In genomic region chr16:74226361-74226979, GRCh38 we compare ENCODE assay signal across 8 cellular contexts.
DNase-seq lines count a peak whose midpoint lies in the region; ATAC-seq and TF ChIP-seq lines count a peak whose summit lies in the region.

No MANE protein-coding gene starts in this region.

- H3K9me3 ChIP-seq in neuronal stem cell (replicated peaks in 1 of 2; ENCODE audit: control insufficient read depth in 2 of 2, insufficient read depth in 1 of 2, low read depth in 1 of 2, low read length in 2 of 2) (no peaks in the 10 kb centered on the region), MG63 (no peaks in the 10 kb centered on the region)

- H3K14ac ChIP-seq in neuronal stem cell (ENCODE audit: low read length): no peak overlapping the region

- H3K36me3 ChIP-seq in neuronal stem cell (replicated peaks in 1 of 2; ENCODE audit: control insufficient read depth in 2 of 2, insufficient read depth in 2 of 2, low read length in 2 of 2) (no peaks in the 10 kb centered on the region), MG63 (no peaks in the 10 kb centered on the region)

- no peak overlapping the region for H3K27ac ChIP-seq in neuronal stem cell (replicated peaks; ENCODE audit: low read length)

- H3K4me3 ChIP-seq in neuronal stem cell (ENCODE audit: low read length in 2 of 2) (no peak overlapping the region), MG63 (no peak overlapping the region)

- no CpG with 5 or more reads among the region's 6 CpGs for WGBS in neuronal stem cell (ENCODE audit: extremely low coverage in 2 of 2, insufficient read length in 2 of 2, insufficient replicate concordance in 1 of 2), 2 donors

- no peak overlapping the region for H2BK15ac ChIP-seq in neuronal stem cell (ENCODE audit: low read length)

- H3K27me3 Mint-ChIP-seq in chondrocyte (ENCODE audit: low read depth): peaks cover 6% of the 10 kb centered on the region

- no peak overlapping the region for H3K4me3 Mint-ChIP-seq in chondrocyte (ENCODE audit: unreplicated experiment)

- no peak overlapping the region for H2AK5ac ChIP-seq in neuronal stem cell (ENCODE audit: low read depth, low read length)

- no peaks in the 10 kb centered on the region for H3K79me1 ChIP-seq in neuronal stem cell (ENCODE audit: low read depth, low read length)

- TF ChIP-seq CTCF in chondrocyte (IDR thresholded peaks at IDR 0.05): peak; percentile 86

- no peak overlapping the region for H3K18ac ChIP-seq in neuronal stem cell (ENCODE audit: low read length)

- peaks cover 0 to 2% of the 10 kb centered on the region in 2 donors for H3K4me1 ChIP-seq in neuronal stem cell (ENCODE audit: control insufficient read depth in 2 of 2, insufficient read depth in 1 of 2, low read depth in 1 of 2, low read length in 2 of 2)

- peaks cover 7% of the 10 kb centered on the region for H3K4me1 Mint-ChIP-seq in chondrocyte (ENCODE audit: low read depth)

- H3K27me3 ChIP-seq in neuronal stem cell (ENCODE audit: control insufficient read depth in 3 of 3, insufficient read depth in 3 of 3, low read depth in 1 of 3, low read length in 3 of 3) (no peaks in the 10 kb centered on the region), MG63 (no peaks in the 10 kb centered on the region)

- no peak overlapping the region for H3K4me2 ChIP-seq in neuronal stem cell (ENCODE audit: insufficient read depth, low read length, poor library complexity, severe bottlenecking)

- no peaks in the 10 kb centered on the region for H3K36me3 Mint-ChIP-seq in chondrocyte (ENCODE audit: low read depth)

- no peak overlapping the region for H3K23ac ChIP-seq in neuronal stem cell (ENCODE audit: low read depth, low read length, poor library complexity)

- no peak overlapping the region for H3K9ac ChIP-seq in neuronal stem cell (ENCODE audit: low read depth, low read length, poor library complexity)

- DNase-seq in GM03348 (ENCODE audit: low spot score) (peak; percentile 27), NCI-H1092 treated with DMSO at 0.1 percent for 48 hours (lab: John Stamatoyannopoulos, UW) (peak; percentile 75), chondrocyte (ENCODE audit: low spot score) (no peak), neuronal stem cell (ENCODE audit: low spot score) (peak; percentile 12), MG63 (no peak)
- DNase-seq in stimulated activated CD4-positive, alpha-beta T cell treated with anti-CD3 and anti-CD28 coated beads, Interleukin-4, amount 100 ng/mL, for 1 hour: no peak
- DNase-seq in stimulated activated naive CD4-positive, alpha-beta T cell (lab: John Stamatoyannopoulos, UW): no peak

- no peak overlapping the region for H4K91ac ChIP-seq in neuronal stem cell (ENCODE audit: low read depth, low read length, poor library complexity)

- H2AFZ ChIP-seq in neuronal stem cell (ENCODE audit: low read length): peak overlapping the region; percentile 44

- ATAC-seq in HG02588 (IDR thresholded peaks at IDR 0.05; ENCODE audit: unreplicated experiment): no peak

- H2BK12ac ChIP-seq in neuronal stem cell (ENCODE audit: low read length): no peak overlapping the region

- H4K8ac ChIP-seq in neuronal stem cell (ENCODE audit: low read depth, low read length): no peak overlapping the region

- H3K27ac Mint-ChIP-seq in chondrocyte (ENCODE audit: unreplicated experiment): no peak overlapping the region

- H2BK5ac ChIP-seq in neuronal stem cell (ENCODE audit: low read length): no peak overlapping the region

- H3K4ac ChIP-seq in neuronal stem cell (ENCODE audit: low read length): no peak overlapping the region

- H3K9me3 Mint-ChIP-seq in chondrocyte (ENCODE audit: low read depth): no peaks in the 10 kb centered on the region

- no peak overlapping the region for H2BK120ac ChIP-seq in neuronal stem cell (ENCODE audit: low read depth, low read length)

Comparison
In these comparisons a context has a peak if more than half of its experiments do, and no peak if none do; other contexts are left out.
1. DNase-seq: peak in GM03348 (single experiment), NCI-H1092 treated with DMSO at 0.1 percent for 48 hours (single experiment) and neuronal stem cell (single experiment); none in chondrocyte (single experiment), stimulated activated CD4-positive, alpha-beta T cell treated with anti-CD3 and anti-CD28 coated beads, Interleukin-4, amount 100 ng/mL, for 1 hour (single experiment), MG63 (single experiment) and stimulated activated naive CD4-positive, alpha-beta T cell (0 of 6).